Comparison of ENCODE assay signal across 11 cellular contexts in genomic region chr3:73614385-73614784, GRCh38. TPM values are rescaled to one million over a fixed set of nuclear protein-coding genes. Genes with fewer than 3 reads are reported as not detected.
DNase-seq lines count a peak whose midpoint lies in the region; ATAC-seq and TF ChIP-seq lines count a peak whose summit lies in the region.
"Had no signal": no experiment of that assay in that cellular context is flagged by ENCODE, and none has a peak within 500 bp of the region (broad histone marks: within the 10 kb centered on the region; RNA-seq: fewer than 3 reads in every experiment).

No MANE protein-coding gene starts in this region.

- no peaks in the 10 kb centered on the region for H3K27me3 Mint-ChIP-seq in natural killer cell (ENCODE audit: low read depth in 2 of 2)

- intact Hi-C loops in prostate gland (cut with DNase I), result no loop called here
- intact Hi-C loops in natural killer cell (cut with micrococcal nuclease), result no loop called here

- H3K27ac ChIP-seq in prostate gland, result no peak overlapping the region
- H3K27ac ChIP-seq: C4-2B had no signal

- no peak overlapping the region for H3K27ac Mint-ChIP-seq in natural killer cell

- H3K4me3 ChIP-seq in adipocyte (ENCODE audit: low read length), result no peak overlapping the region
- H3K4me3 ChIP-seq in prostate gland, result no peak overlapping the region

- TF ChIP-seq CTCF in prostate gland (IDR thresholded peaks at IDR 0.05) (no peak), natural killer cell (IDR thresholded peaks at IDR 0.05) (no peak)

- H3K9ac ChIP-seq in adipocyte (ENCODE audit: low read length), result no peak overlapping the region

- WGBS in prostate gland, result 42% methylated on average over 3 of the region's 3 CpGs

- peaks cover 53% of the 10 kb centered on the region for H3K4me1 ChIP-seq in adipocyte (ENCODE audit: control insufficient read depth, insufficient read depth, low read length)
- no peaks in the 10 kb centered on the region for H3K4me1 ChIP-seq in prostate gland (replicated peaks)

- H3K27me3 ChIP-seq in adipocyte (replicated peaks; ENCODE audit: control insufficient read depth, insufficient read depth, low read length), result no peaks in the 10 kb centered on the region
- no peaks in the 10 kb centered on the region for H3K27me3 ChIP-seq in prostate gland (replicated peaks; ENCODE audit: insufficient read depth)

- no peaks in the 10 kb centered on the region for H3K36me3 Mint-ChIP-seq in natural killer cell

- ATAC-seq in GM18870 (IDR thresholded peaks at IDR 0.05; ENCODE audit: unreplicated experiment) (no peak), GM21447 (IDR thresholded peaks at IDR 0.05; ENCODE audit: unreplicated experiment) (no peak), GM19467 (IDR thresholded peaks at IDR 0.05; ENCODE audit: unreplicated experiment) (no peak), natural killer cell (no peak)

- no peak overlapping the region for H3K4me3 Mint-ChIP-seq in natural killer cell

- no peaks in the 10 kb centered on the region for H3K9me3 ChIP-seq in adipocyte (ENCODE audit: control insufficient read depth, low read length)
- no peaks in the 10 kb centered on the region for H3K9me3 ChIP-seq in prostate gland

- H3K36me3 ChIP-seq in adipocyte (ENCODE audit: control insufficient read depth, insufficient read depth, low read length, severe bottlenecking) (no peaks in the 10 kb centered on the region), prostate gland (no peaks in the 10 kb centered on the region)

- H3K9me3 Mint-ChIP-seq in natural killer cell, result peaks cover 0 to 2% of the 10 kb centered on the region in 2 donors

- no peak for TF ChIP-seq POLR2A in prostate gland (IDR thresholded peaks at IDR 0.05)

- no peaks in the 10 kb centered on the region for H3K4me1 Mint-ChIP-seq in natural killer cell

- DNase-seq in GM04504 (ENCODE audit: low read depth), result peak; percentile 89
- DNase-seq in adipocyte (ENCODE audit: low read depth), result peak; percentile 58
- DNase-seq in glomerular visceral epithelial cell (ENCODE audit: extremely low spot score), result peak; percentile 14
- peak; percentile 39 for DNase-seq in prostate gland (ENCODE audit: low spot score)
- DNase-seq in natural killer cell, result no peak
- DNase-seq: activated CD4-positive, CD25-positive, alpha-beta regulatory T cell; activated gamma-delta T cell treated with Interleukin-2 at 50 U/mL for 16 hours had no signal

RNA-seq across cellular contexts. Expression of gene PDZRN3, which starts 10.4 kb away (rescaled TPM):
- total RNA-seq in prostate gland (100 to 1,000 TPM in 1 of 2 donors, 10 to 100 TPM in 1; 80.9 to 143 TPM), natural killer cell (not detected)

Comparison
In these comparisons a context has a peak if more than half of its experiments do, and no peak if none do; other contexts are left out.
1. RNA of gene PDZRN3, which starts 10.4 kb away (total RNA-seq): 80.9 to 143 TPM in prostate gland; not detected in natural killer cell; every median in the first group is over 10 times any median in the second.